ENCODE assay signal across 16 cellular contexts in genomic region chr3:67037615-67038014, GRCh38. TPM values are rescaled to one million over a fixed set of nuclear protein-coding genes. Genes with fewer than 3 reads are reported as not detected.
DNase-seq lines count a peak whose midpoint lies in the region; ATAC-seq, FAIRE-seq and TF ChIP-seq lines count a peak whose summit lies in the region.
"Had no signal": no experiment of that assay in that cellular context is flagged by ENCODE, and none has a peak within 500 bp of the region (broad histone marks: within the 10 kb centered on the region; RNA-seq: fewer than 3 reads in every experiment).

No MANE protein-coding gene starts in this region.

- H3K4me2 ChIP-seq in Karpas-422 (ENCODE audit: low read depth, low read length, poor library complexity, severe bottlenecking): no peak overlapping the region

- TF ChIP-seq CTCF in D721Med (IDR thresholded peaks at IDR 0.05; ENCODE audit: insufficient read depth, missing control alignments): peak; percentile 13
- TF ChIP-seq CTCF in body of pancreas (IDR thresholded peaks at IDR 0.05): peak in 5 of 7 experiments; percentile 8 to 59 (median 21)

- no peaks in the 10 kb centered on the region for H3K79me2 ChIP-seq in Karpas-422 (ENCODE audit: low read length)

- H4K20me1 ChIP-seq in Karpas-422 (ENCODE audit: insufficient read depth, low read depth, low read length): no peaks in the 10 kb centered on the region

- peak overlapping the region; percentile 61; the same call in 1 of the 2 replicates for H2AFZ ChIP-seq in Karpas-422 (ENCODE audit: low read length)

- H3K4me1 ChIP-seq in Karpas-422 (ENCODE audit: low read length) (peaks cover 16% of the 10 kb centered on the region), body of pancreas (peaks cover 6% of the 10 kb centered on the region)
- H3K4me1 ChIP-seq: sigmoid colon, SJCRH30 had no signal

- ATAC-seq in body of pancreas (no peak), left cardiac atrium (peak; percentile 39 to 57), GM21786 (IDR thresholded peaks at IDR 0.05; ENCODE audit: unreplicated experiment) (no peak), HG02970 (IDR thresholded peaks at IDR 0.05; ENCODE audit: low FRiP score, unreplicated experiment) (no peak)
- ATAC-seq: activated naive CD8-positive, alpha-beta T cell treated with anti-CD3 and anti-CD28 coated beads, Interleukin-2, amount 50 U/mL, for 24 hours; WTC11 had no signal

- H3K27me3 ChIP-seq in Karpas-422 (ENCODE audit: low read length) (no peaks in the 10 kb centered on the region), body of pancreas (no peaks in the 10 kb centered on the region)
- H3K27me3 ChIP-seq: sigmoid colon, SJCRH30 had no signal

- H3K9ac ChIP-seq in Karpas-422 (ENCODE audit: low read length): no peak overlapping the region

- FAIRE-seq in D721Med (lab: Jason Lieb, UNC): no peak
- FAIRE-seq: GM18507 had no signal

- intact Hi-C loops in body of pancreas (cut with DNase I): no loop called here
- intact Hi-C loops in left cardiac atrium (cut with DNase I): loop anchor here (5.0 kb wide), 2 partner anchors 50 to 65 kb away; no protein-coding TSS in a partner anchor

- 36 to 53% methylated on average over 4 of the region's 4 CpGs for WGBS in body of pancreas, 2 donors

- H3K9me2 ChIP-seq in Karpas-422 (replicated peaks; ENCODE audit: insufficient read depth, low read length): no peaks in the 10 kb centered on the region

- no peak overlapping the region for H3K4me3 ChIP-seq in Karpas-422 (ENCODE audit: low read length)
- no peak overlapping the region for H3K4me3 ChIP-seq in body of pancreas
- H3K4me3 ChIP-seq: sigmoid colon, SJCRH30 had no signal

- TF ChIP-seq POLR2A in body of pancreas (IDR thresholded peaks at IDR 0.05): no peak

- H3K9me3 ChIP-seq in Karpas-422 (ENCODE audit: low read length): no peaks in the 10 kb centered on the region; the same call in 1 of the 2 replicates
- H3K9me3 ChIP-seq in body of pancreas: no peaks in the 10 kb centered on the region
- H3K9me3 ChIP-seq: sigmoid colon, SJCRH30 had no signal

- DNase-seq in D721Med (ENCODE audit: insufficient read length, low spot score) (no peak), Karpas-422 (peak; percentile 63), body of pancreas (no peak), left cardiac atrium (no peak), A172 (ENCODE audit: low spot score) (no peak), hypothalamus (lab: John Stamatoyannopoulos, UW) (no peak)
- DNase-seq: activated CD8-positive, alpha-beta memory T cell treated with anti-CD3 and anti-CD28 coated beads, Interleukin-2, amount 50 U/mL, for 48 hours; activated naive CD8-positive, alpha-beta T cell treated with anti-CD3 and anti-CD28 coated beads, Interleukin-2, amount 50 U/mL, for 24 hours; cortex of kidney; NCI-H146; sigmoid colon had no signal

- H3K36me3 ChIP-seq in Karpas-422 (ENCODE audit: insufficient read depth, low read length): no peaks in the 10 kb centered on the region
- no peaks in the 10 kb centered on the region for H3K36me3 ChIP-seq in body of pancreas (replicated peaks in 1 of 2; ENCODE audit: insufficient read depth in 1 of 2, low read depth in 2 of 2)
- H3K36me3 ChIP-seq: sigmoid colon, SJCRH30 had no signal

- H3K27ac ChIP-seq in Karpas-422 (ENCODE audit: low read length) (no peak overlapping the region), body of pancreas (no peak overlapping the region)
- H3K27ac ChIP-seq: sigmoid colon, SJCRH30 had no signal

RNA-seq across cellular contexts. Expression of gene KBTBD8, which starts 39.5 kb away (rescaled TPM):
- 22.7 and 79.9 TPM in 2 replicates for total RNA-seq in Karpas-422 (2014; rRNA removed; shearing (Covaris generic); ENCODE audit: low replicate concordance)
- under 1 TPM in 1 of 2 donors, not detected in 1; 0.78 TPM for total RNA-seq in body of pancreas
- 1 to 10 TPM; 6.3 to 7.9 TPM for total RNA-seq in left cardiac atrium
- 3.0 and 5.0 TPM in 2 replicates for total RNA-seq in A172 (2014; rRNA removed; shearing (Covaris generic))

Comparison
In these comparisons a context has a peak if more than half of its experiments do, and no peak if none do; other contexts are left out.
1. ATAC-seq: peak in left cardiac atrium (2 of 2); none in body of pancreas (single experiment), GM21786 (single experiment) and HG02970 (single experiment).